In the genomic region with DNA sequence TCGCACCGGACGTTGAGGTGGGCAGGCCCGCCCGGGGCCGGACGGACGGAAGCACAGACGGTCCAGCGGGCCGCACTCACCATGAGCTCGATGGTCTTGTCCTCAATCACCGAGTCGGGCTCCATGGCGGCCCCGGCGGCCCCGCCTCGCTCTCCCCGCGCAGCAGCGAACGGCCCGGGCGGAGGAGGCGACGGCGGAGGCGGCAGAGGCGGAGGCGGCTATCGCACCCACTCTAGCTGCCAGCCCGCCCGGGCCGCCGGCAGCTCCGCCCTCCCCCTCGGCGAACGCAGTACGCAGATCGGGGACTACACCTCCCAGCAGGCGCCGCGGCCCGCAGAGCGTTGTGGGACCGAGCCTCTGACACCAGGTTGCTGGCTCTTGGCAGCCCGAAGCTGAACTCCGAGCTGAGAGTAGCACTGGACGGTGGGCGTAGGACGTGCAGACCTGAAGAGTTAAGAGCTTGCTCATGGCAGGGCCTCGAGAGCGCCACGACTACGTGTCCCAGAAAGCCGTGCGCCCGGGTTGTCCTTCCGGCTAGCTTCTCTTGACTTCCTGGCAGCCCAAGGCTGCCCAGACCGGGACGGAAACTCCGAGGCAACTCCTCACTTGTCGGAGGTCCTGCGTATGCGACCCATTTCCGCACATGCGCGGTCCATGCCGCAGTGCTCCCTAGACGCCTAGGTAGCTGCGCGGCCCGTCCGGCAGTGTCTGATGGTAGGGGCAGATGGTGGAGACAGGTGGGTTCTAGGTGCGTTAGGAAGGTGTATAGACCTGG, we compare ENCODE assay signal across 8 cellular contexts. TPM values are rescaled to one million over a fixed set of nuclear protein-coding genes. Genes with fewer than 3 reads are reported as not detected.
A peak's percentile ranks its signal among the peaks of the same experiment; 100 is the strongest.
DNase-seq lines count a peak whose midpoint lies in the region; ATAC-seq and TF ChIP-seq lines count a peak whose summit lies in the region.

A gene (minus strand): TSS at position 261 of the 775 bp plus-strand sequence. CDS start 136 bp downstream, at position 125.

- H3K4me1 ChIP-seq in right lobe of liver: peaks cover 0 to 29% (median 16%) of the 10 kb centered on the region in 4 donors

- H3K36me3 ChIP-seq in right lobe of liver: no peaks in the 10 kb centered on the region

- DNase-seq in NCI-H774 (lab: John Stamatoyannopoulos, UW) (peak; percentile 94), dermis microvascular lymphatic vessel endothelial cell (ENCODE audit: low read depth in 2 of 2) (peak; percentile 94 to 97), right lobe of liver (peak; percentile 98 to 99 (median 98))
- peak; percentile 96 for DNase-seq in activated CD4-positive, alpha-beta T cell treated with anti-CD3 and anti-CD28 coated beads, Interleukin-2, amount 50 U/mL, for 48 hours
- DNase-seq in stimulated activated CD4-positive, alpha-beta T cell treated with anti-CD3 and anti-CD28 coated beads, Interleukin-4, amount 100 ng/mL, for 4 hours: peak; percentile 91 to 95

- H3K4me3 ChIP-seq in right lobe of liver: peak within 1 kb of the TSS; percentile 83 to 95 (median 87)

- TF ChIP-seq CTCF in C4-2B (conservative IDR thresholded peaks at IDR 0.05) (no peak), right lobe of liver (IDR thresholded peaks at IDR 0.05) (no peak)

- 0% methylated on average over 11 of the region's 77 CpGs for WGBS in right lobe of liver (ENCODE audit: insufficient coverage, low coverage, low lambda C conversion rate, missing lambda C conversion rate)

- H3K27me3 ChIP-seq in right lobe of liver: no peaks in the 10 kb centered on the region

- intact Hi-C loops in right lobe of liver (cut with DNase I): no loop called here

- H3K9me3 ChIP-seq in right lobe of liver: no peaks in the 10 kb centered on the region

- peak; percentile 78 for TF ChIP-seq POLR2A in right lobe of liver (IDR thresholded peaks at IDR 0.05)

- H3K27ac ChIP-seq in C4-2B: peak within 1 kb of the TSS; percentile 97
- peak within 1 kb of the TSS; percentile 96 to 100 (median 98) for H3K27ac ChIP-seq in right lobe of liver

- peak; percentile 82 for ATAC-seq in GM19395 (IDR thresholded peaks at IDR 0.05; ENCODE audit: unreplicated experiment)
- ATAC-seq in HG03565 (IDR thresholded peaks at IDR 0.05; ENCODE audit: unreplicated experiment): peak; percentile 77
- ATAC-seq in right lobe of liver: peak; percentile 90 to 95 (median 94)

RNA-seq across cellular contexts. Expression of the gene that starts here (rescaled TPM):
- total RNA-seq in dermis microvascular lymphatic vessel endothelial cell (58.0 and 64.9 TPM in 2 replicates), right lobe of liver (10 to 100 TPM; 19.9 to 35.9 (median 28.4) TPM)

Comparison
In these comparisons a context has a peak if more than half of its experiments do, and no peak if none do; other contexts are left out.
1. Peak in every context shown above with its lines: DNase-seq, ATAC-seq, H3K4me3 ChIP-seq and H3K27ac ChIP-seq.